9 cellular contexts compared by ENCODE assay signal in the genomic region with DNA sequence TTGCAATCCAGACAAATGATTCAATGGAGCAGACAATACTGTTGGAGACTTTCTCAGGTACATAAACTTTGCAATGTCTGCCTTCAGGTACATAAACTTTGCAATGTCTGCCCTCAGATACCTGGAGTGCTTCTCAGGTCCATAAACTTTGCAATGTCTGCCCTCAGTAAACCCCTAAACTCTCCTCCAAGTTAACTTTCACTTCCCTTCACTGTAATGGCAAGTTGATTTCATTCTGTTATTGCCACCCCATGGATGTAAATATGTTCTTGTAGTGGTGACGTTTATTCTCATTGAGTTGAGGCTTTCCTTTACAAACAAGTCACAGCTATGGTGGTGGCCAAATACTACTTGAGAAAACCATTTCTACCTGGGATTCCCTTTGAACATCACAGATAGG.
"Had no signal": no experiment of that assay in that cellular context is flagged by ENCODE, and none has a peak within 500 bp of the region (broad histone marks: within the 10 kb centered on the region; RNA-seq: fewer than 3 reads in every experiment).

No MANE protein-coding gene starts in this region.

- H3K4me2 ChIP-seq: GM23338 had no signal

- H2AFZ ChIP-seq: GM23338 had no signal

- ATAC-seq: GM23338, K562 had no signal

- DNase-seq: H9, HCEC 1CT, IMR-90, KG1 had no signal

- H3K4me3 ChIP-seq: GM23338, K562 had no signal

- FAIRE-seq: H1, H54, HTR-8/SVneo, K562 had no signal
